ENCODE assay signal across 8 cellular contexts in the genomic region with DNA sequence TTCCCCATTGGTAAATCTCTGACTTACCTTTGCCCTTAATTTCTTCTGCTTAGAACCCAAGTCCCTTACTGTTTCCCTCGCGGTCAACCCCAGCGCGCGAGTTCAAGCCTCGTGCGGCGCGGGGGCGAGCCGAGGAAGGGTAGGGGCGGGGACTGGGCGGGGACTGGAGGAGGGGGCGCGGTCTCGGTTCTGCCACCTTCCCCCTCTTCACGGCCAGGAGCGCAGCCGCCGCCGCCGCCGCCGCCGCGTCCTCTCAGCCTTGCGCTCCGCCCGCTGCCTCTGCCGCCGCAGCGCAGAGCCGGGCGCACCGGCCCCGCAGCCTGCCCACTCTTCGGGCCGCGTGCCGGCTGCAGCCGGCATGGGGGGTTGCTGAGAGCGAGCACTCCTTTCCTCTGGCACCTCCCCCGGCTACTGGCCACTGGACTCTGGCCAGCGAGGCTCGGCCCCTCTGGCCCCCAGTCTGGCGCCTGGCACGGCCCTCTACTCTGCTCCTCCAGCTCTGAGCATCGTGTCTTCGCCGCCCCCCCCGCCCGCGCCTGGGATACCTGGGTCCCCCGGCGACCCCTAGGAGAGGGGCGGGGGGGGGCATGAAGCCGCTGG. TPM values are rescaled to one million over a fixed set of nuclear protein-coding genes. Genes with fewer than 3 reads are reported as not detected.
DNase-seq lines count a peak whose midpoint lies in the region; ATAC-seq and TF ChIP-seq lines count a peak whose summit lies in the region.

A gene with protein sequence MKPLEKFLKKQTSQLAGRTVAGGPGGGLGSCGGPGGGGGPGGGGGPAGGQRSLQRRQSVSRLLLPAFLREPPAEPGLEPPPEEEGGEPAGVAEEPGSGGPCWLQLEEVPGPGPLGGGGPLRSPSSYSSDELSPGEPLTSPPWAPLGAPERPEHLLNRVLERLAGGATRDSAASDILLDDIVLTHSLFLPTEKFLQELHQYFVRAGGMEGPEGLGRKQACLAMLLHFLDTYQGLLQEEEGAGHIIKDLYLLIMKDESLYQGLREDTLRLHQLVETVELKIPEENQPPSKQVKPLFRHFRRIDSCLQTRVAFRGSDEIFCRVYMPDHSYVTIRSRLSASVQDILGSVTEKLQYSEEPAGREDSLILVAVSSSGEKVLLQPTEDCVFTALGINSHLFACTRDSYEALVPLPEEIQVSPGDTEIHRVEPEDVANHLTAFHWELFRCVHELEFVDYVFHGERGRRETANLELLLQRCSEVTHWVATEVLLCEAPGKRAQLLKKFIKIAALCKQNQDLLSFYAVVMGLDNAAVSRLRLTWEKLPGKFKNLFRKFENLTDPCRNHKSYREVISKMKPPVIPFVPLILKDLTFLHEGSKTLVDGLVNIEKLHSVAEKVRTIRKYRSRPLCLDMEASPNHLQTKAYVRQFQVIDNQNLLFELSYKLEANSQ (plus strand): TSS at position 196 of the 600 bp plus-strand sequence. CDS start 392 bp downstream, at position 588.

- H3K4me1 Mint-ChIP-seq in effector memory CD8-positive, alpha-beta T cell (ENCODE audit: low read depth in 2 of 2) = peaks cover 0 to 9% of the 10 kb centered on the region in 2 donors

- H3K4me1 ChIP-seq in mesendoderm (ENCODE audit: control insufficient read depth, low read depth, low read length) = no peaks in the 10 kb centered on the region

- peak; percentile 98 for ATAC-seq in effector memory CD8-positive, alpha-beta T cell (replicated peaks)
- ATAC-seq in GM21367 (IDR thresholded peaks at IDR 0.05; ENCODE audit: unreplicated experiment) = no peak

- no peak within 1 kb of the TSS for H2BK5ac ChIP-seq in mesendoderm (ENCODE audit: low read length)

- H3K18ac ChIP-seq in mesendoderm (ENCODE audit: low read length) = peak within 1 kb of the TSS; percentile 84

- no CpG with 5 or more reads among the region's 57 CpGs for WGBS in mesendoderm (ENCODE audit: extremely low coverage, insufficient coverage, low lambda C conversion rate)

- no peak within 1 kb of the TSS for H3K27ac Mint-ChIP-seq in effector memory CD8-positive, alpha-beta T cell

- peak within 1 kb of the TSS; percentile 43 to 67 for H3K4me3 Mint-ChIP-seq in effector memory CD8-positive, alpha-beta T cell

- peak within 1 kb of the TSS; percentile 79 for H3K56ac ChIP-seq in mesendoderm (ENCODE audit: low read length)

- peak within 1 kb of the TSS; percentile 34 for H3K27ac ChIP-seq in mesendoderm (ENCODE audit: low read depth, low read length)

- peaks cover 26% of the 10 kb centered on the region for H3K36me3 Mint-ChIP-seq in effector memory CD8-positive, alpha-beta T cell (ENCODE audit: insufficient read depth)

- no peak within 1 kb of the TSS for H2BK15ac ChIP-seq in mesendoderm (replicated peaks; ENCODE audit: low read depth)

- H3K9ac ChIP-seq in mesendoderm (ENCODE audit: low read length) = peak within 1 kb of the TSS; percentile 70

- no peak within 1 kb of the TSS for H3K23ac ChIP-seq in mesendoderm (ENCODE audit: low read length)

- no peak within 1 kb of the TSS for H2AK5ac ChIP-seq in mesendoderm (ENCODE audit: low read length)

- no peaks in the 10 kb centered on the region for H3K27me3 Mint-ChIP-seq in effector memory CD8-positive, alpha-beta T cell

- H3K79me2 ChIP-seq in mesendoderm (ENCODE audit: control insufficient read depth, insufficient read depth, low read length) = no peaks in the 10 kb centered on the region

- peak within 1 kb of the TSS; percentile 39 for H3K4me3 ChIP-seq in mesendoderm (ENCODE audit: low read length)

- peak within 1 kb of the TSS; percentile 87 for H3K4me2 ChIP-seq in mesendoderm (ENCODE audit: low read length)

- H4K8ac ChIP-seq in mesendoderm (ENCODE audit: low read depth, low read length) = no peak within 1 kb of the TSS

- no peak within 1 kb of the TSS for H4K5ac ChIP-seq in mesendoderm (ENCODE audit: low read length)

- H3K9me3 Mint-ChIP-seq in effector memory CD8-positive, alpha-beta T cell = no peaks in the 10 kb centered on the region

- H3K79me1 ChIP-seq in mesendoderm (ENCODE audit: low read length) = no peaks in the 10 kb centered on the region

- no peak for TF ChIP-seq CTCF in GM20000 (IDR thresholded peaks at IDR 0.05; ENCODE audit: extremely low read depth, missing control alignments)

- no peak within 1 kb of the TSS for H3K4ac ChIP-seq in mesendoderm (ENCODE audit: low read depth, low read length)

- no peaks in the 10 kb centered on the region for H3K36me3 ChIP-seq in mesendoderm (ENCODE audit: control insufficient read depth, insufficient read depth, low read length)

- no peaks in the 10 kb centered on the region for H3K27me3 ChIP-seq in mesendoderm (ENCODE audit: insufficient read depth, low read length, poor library complexity)

- H2BK120ac ChIP-seq in mesendoderm (ENCODE audit: low read depth, low read length) = no peak within 1 kb of the TSS

- DNase-seq in AG20443 (ENCODE audit: low spot score) = peak; percentile 93
- peak; percentile 94 for DNase-seq in GM20000 (ENCODE audit: low spot score)
- DNase-seq in NCI-H345 treated with DMSO at 0.1 percent for 48 hours (lab: John Stamatoyannopoulos, UW; ENCODE audit: unreplicated experiment) = peak; percentile 28
- peak; percentile 66 to 74 (median 71) for DNase-seq in activated CD8-positive, alpha-beta memory T cell treated with anti-CD3 and anti-CD28 coated beads for 48 hours (ENCODE audit: low read depth in 2 of 3, low spot score in 2 of 3)
- DNase-seq in effector memory CD8-positive, alpha-beta T cell = peak; percentile 54 to 72 (median 68)
- peak; percentile 88 for DNase-seq in mesendoderm
- DNase-seq in stimulated activated CD8-positive, alpha-beta memory T cell treated with anti-CD3 and anti-CD28 coated beads, Interleukin-15, amount 100 ng/mL, for 4 hours (ENCODE audit: low read depth in 2 of 2) = peak; percentile 75 to 78

RNA-seq across cellular contexts. Expression of the gene that starts here (rescaled TPM):
- polyA plus RNA-seq in mesendoderm (2013, experiment 1 of 2) = 5.5 TPM
- 5.6 TPM for polyA plus RNA-seq in mesendoderm (2013, experiment 2 of 2)

Comparison
In these comparisons a context has a peak if more than half of its experiments do, and no peak if none do; other contexts are left out.
1. DNase-seq: peak in every context shown above with its lines; median percentile 94 in GM20000; 93 in AG20443; 88 in mesendoderm; 76 in stimulated activated CD8-positive, alpha-beta memory T cell treated with anti-CD3 and anti-CD28 coated beads, Interleukin-15, amount 100 ng/mL, for 4 hours; 71 in activated CD8-positive, alpha-beta memory T cell treated with anti-CD3 and anti-CD28 coated beads for 48 hours; 68 in effector memory CD8-positive, alpha-beta T cell; 28 in NCI-H345 treated with DMSO at 0.1 percent for 48 hours.